2 cellular contexts compared by ENCODE assay signal in the genomic region with DNA sequence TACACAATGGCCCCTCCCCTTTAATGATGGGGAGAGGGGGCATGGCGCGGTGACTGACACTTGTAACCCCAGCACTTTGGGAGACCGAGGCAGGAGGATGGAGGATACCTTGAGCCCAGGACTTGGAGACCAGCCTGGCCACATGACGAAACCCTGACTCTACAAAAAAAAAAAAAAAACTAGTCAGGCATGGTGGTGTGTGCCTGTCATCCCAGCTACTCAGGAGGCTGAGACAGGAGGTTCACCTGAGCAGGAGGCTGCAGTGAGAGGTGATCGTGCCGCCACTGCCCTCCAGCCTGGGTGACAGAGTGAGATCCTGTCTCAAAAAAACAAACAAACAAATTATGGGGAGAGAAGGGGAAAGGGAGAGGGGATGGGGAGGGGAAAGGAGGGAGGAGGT.
TF ChIP-seq lines count a peak whose summit lies in the region.

No MANE protein-coding gene starts in this region.

TF ChIP-seq in HepG2, 621 proteins besides CTCF, POLR2A, EP300 and RAD21:
- TF ChIP-seq ATF1 (CRISPR knock-in tag; IDR thresholded peaks at IDR 0.05) = no peak
- TF ChIP-seq, protein P1, sequence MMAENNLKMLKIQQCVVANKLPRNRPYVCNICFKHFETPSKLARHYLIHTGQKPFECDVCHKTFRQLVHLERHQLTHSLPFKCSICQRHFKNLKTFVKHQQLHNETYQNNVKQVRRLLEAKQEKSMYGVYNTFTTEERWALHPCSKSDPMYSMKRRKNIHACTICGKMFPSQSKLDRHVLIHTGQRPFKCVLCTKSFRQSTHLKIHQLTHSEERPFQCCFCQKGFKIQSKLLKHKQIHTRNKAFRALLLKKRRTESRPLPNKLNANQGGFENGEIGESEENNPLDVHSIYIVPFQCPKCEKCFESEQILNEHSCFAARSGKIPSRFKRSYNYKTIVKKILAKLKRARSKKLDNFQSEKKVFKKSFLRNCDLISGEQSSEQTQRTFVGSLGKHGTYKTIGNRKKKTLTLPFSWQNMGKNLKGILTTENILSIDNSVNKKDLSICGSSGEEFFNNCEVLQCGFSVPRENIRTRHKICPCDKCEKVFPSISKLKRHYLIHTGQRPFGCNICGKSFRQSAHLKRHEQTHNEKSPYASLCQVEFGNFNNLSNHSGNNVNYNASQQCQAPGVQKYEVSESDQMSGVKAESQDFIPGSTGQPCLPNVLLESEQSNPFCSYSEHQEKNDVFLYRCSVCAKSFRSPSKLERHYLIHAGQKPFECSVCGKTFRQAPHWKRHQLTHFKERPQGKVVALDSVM (CRISPR knock-in tag; IDR thresholded peaks at IDR 0.05) = peak; percentile 72
TF ChIP-seq in HepG2: peak in this region for 1.

TF ChIP-seq in K562, 482 proteins besides CTCF, POLR2A, EP300 and RAD21:
- TF ChIP-seq ZNF41 (CRISPR knock-in tag; conservative IDR thresholded peaks at IDR 0.05) (no peak), CEBPB (tag; IDR thresholded peaks at IDR 0.05) (0 out of 2 replicates have a peak, but pooled peaks have one; percentile 1)
TF ChIP-seq in K562: peak in this region for 1.
